Comparison of ENCODE assay signal across 14 cellular contexts in genomic region chr15:94205366-94205765, GRCh38. TPM values are rescaled to one million over a fixed set of nuclear protein-coding genes. Genes with fewer than 3 reads are reported as not detected.
DNase-seq lines count a peak whose midpoint lies in the region; ATAC-seq lines count a peak whose summit lies in the region.
"Had no signal": no experiment of that assay in that cellular context is flagged by ENCODE, and none has a peak within 500 bp of the region (broad histone marks: within the 10 kb centered on the region; RNA-seq: fewer than 3 reads in every experiment).

No MANE protein-coding gene starts in this region.

- H3K36me3 Mint-ChIP-seq in activated naive CD4-positive, alpha-beta T cell treated with anti-CD3 and anti-CD28 coated beads, Interleukin-2, amount 10 ng/mL, durations not matched to agents 7 days and 5 days: peaks cover 2% of the 10 kb centered on the region
- peaks cover 7% of the 10 kb centered on the region for H3K36me3 Mint-ChIP-seq in activated naive CD8-positive, alpha-beta T cell treated with anti-CD3 and anti-CD28 coated beads, Interleukin-2, amount 10 ng/mL, durations not matched to agents 7 days and 5 days
- H3K36me3 Mint-ChIP-seq: activated naive CD8-positive, alpha-beta T cell had no signal

- H3K27me3 Mint-ChIP-seq in activated naive CD4-positive, alpha-beta T cell treated with anti-CD3 and anti-CD28 coated beads, Interleukin-2, amount 10 ng/mL, durations not matched to agents 7 days and 5 days: no peaks in the 10 kb centered on the region
- H3K27me3 Mint-ChIP-seq in activated naive CD8-positive, alpha-beta T cell treated with anti-CD3 and anti-CD28 coated beads, Interleukin-2, amount 10 ng/mL, durations not matched to agents 7 days and 5 days: peaks cover 4% of the 10 kb centered on the region

- no peak overlapping the region for H3K4me3 Mint-ChIP-seq in activated naive CD4-positive, alpha-beta T cell treated with anti-CD3 and anti-CD28 coated beads, Interleukin-2, amount 10 ng/mL, durations not matched to agents 7 days and 5 days
- peak overlapping the region; percentile 65 for H3K4me3 Mint-ChIP-seq in activated naive CD8-positive, alpha-beta T cell treated with anti-CD3 and anti-CD28 coated beads, Interleukin-2, amount 10 ng/mL, durations not matched to agents 7 days and 5 days
- H3K4me3 Mint-ChIP-seq: activated naive CD8-positive, alpha-beta T cell had no signal

- CTCF ChIA-PET in activated naive CD4-positive, alpha-beta T cell treated with anti-CD3 and anti-CD28 coated beads, Interleukin-2, amount 10 ng/mL, durations not matched to agents 7 days and 5 days (lab: Charles Lee): no interaction called here

- no peak for ATAC-seq in activated naive CD8-positive, alpha-beta T cell treated with anti-CD3 and anti-CD28 coated beads, Interleukin-2, amount 10 ng/mL, durations not matched to agents 7 days and 5 days (ENCODE audit: low read depth)
- ATAC-seq in stimulated activated naive CD8-positive, alpha-beta T cell treated with anti-CD3 and anti-CD28 coated beads, Interleukin-15, Interleukin-2, amounts not matched to agents 100 U/mL and 50 U/mL, for 24 hours: peak; percentile 41
- ATAC-seq in HG02610 (IDR thresholded peaks at IDR 0.05; ENCODE audit: unreplicated experiment): no peak
- ATAC-seq: HepG2, PC-3 had no signal

- no peak overlapping the region for H3K27ac Mint-ChIP-seq in activated naive CD4-positive, alpha-beta T cell treated with anti-CD3 and anti-CD28 coated beads, Interleukin-2, amount 10 ng/mL, durations not matched to agents 7 days and 5 days
- peak overlapping the region; percentile 28 for H3K27ac Mint-ChIP-seq in activated naive CD8-positive, alpha-beta T cell treated with anti-CD3 and anti-CD28 coated beads, Interleukin-2, amount 10 ng/mL, durations not matched to agents 7 days and 5 days
- H3K27ac Mint-ChIP-seq: activated naive CD8-positive, alpha-beta T cell had no signal

- H3K4me1 Mint-ChIP-seq in activated naive CD4-positive, alpha-beta T cell treated with anti-CD3 and anti-CD28 coated beads, Interleukin-2, amount 10 ng/mL, durations not matched to agents 7 days and 5 days: peaks cover 26% of the 10 kb centered on the region
- H3K4me1 Mint-ChIP-seq in activated naive CD8-positive, alpha-beta T cell treated with anti-CD3 and anti-CD28 coated beads, Interleukin-2, amount 10 ng/mL, durations not matched to agents 7 days and 5 days: peaks cover 25% of the 10 kb centered on the region

- H3K9me3 Mint-ChIP-seq in activated naive CD4-positive, alpha-beta T cell treated with anti-CD3 and anti-CD28 coated beads, Interleukin-2, amount 10 ng/mL, durations not matched to agents 7 days and 5 days: no peaks in the 10 kb centered on the region
- peaks cover 3% of the 10 kb centered on the region for H3K9me3 Mint-ChIP-seq in activated naive CD8-positive, alpha-beta T cell treated with anti-CD3 and anti-CD28 coated beads, Interleukin-2, amount 10 ng/mL, durations not matched to agents 7 days and 5 days

- POLR2A ChIA-PET in activated naive CD8-positive, alpha-beta T cell treated with anti-CD3 and anti-CD28 coated beads, Interleukin-2, amount 10 ng/mL, durations not matched to agents 7 days and 5 days (lab: Charles Lee): no interaction called here

- DNase-seq in activated naive CD4-positive, alpha-beta T cell treated with Interleukin-2 at 50 U/mL for 16 hours: peak; percentile 4
- no peak for DNase-seq in activated naive CD4-positive, alpha-beta T cell treated with anti-CD3 and anti-CD28 coated beads, Interleukin-2, amount 10 ng/mL, durations not matched to agents 7 days and 5 days
- DNase-seq in MV-4-11 (lab: John Stamatoyannopoulos, UW): peak; percentile 86
- no peak for DNase-seq in activated naive CD8-positive, alpha-beta T cell treated with anti-CD3 and anti-CD28 coated beads, Interleukin-2, amount 10 ng/mL, durations not matched to agents 7 days and 5 days
- DNase-seq in stimulated activated naive CD8-positive, alpha-beta T cell treated with anti-CD3 and anti-CD28 coated beads, Interleukin-15, Interleukin-2, amounts not matched to agents 100 U/mL and 50 U/mL, for 24 hours: peak; percentile 42
- DNase-seq in COR-L47 (lab: John Stamatoyannopoulos, UW): no peak
- no peak for DNase-seq in NCI-H1694 treated with DMSO at 0.1 percent for 48 hours (lab: John Stamatoyannopoulos, UW)
- DNase-seq: C1 segment of cervical spinal cord, colonic mucosa, NCI-H2107, PC-3 had no signal

RNA-seq across cellular contexts. Expression of gene MCTP2, which starts 26.0 kb away (rescaled TPM):
- 10 to 100 TPM; 26.1 to 28.5 TPM for total RNA-seq in activated naive CD8-positive, alpha-beta T cell treated with anti-CD3 and anti-CD28 coated beads, Interleukin-2, amount 10 ng/mL, durations not matched to agents 7 days and 5 days

Comparison
In these comparisons a context has a peak if more than half of its experiments do, and no peak if none do; other contexts are left out.
1. DNase-seq: peak in activated naive CD4-positive, alpha-beta T cell treated with Interleukin-2 at 50 U/mL for 16 hours (single experiment), MV-4-11 (single experiment) and stimulated activated naive CD8-positive, alpha-beta T cell treated with anti-CD3 and anti-CD28 coated beads, Interleukin-15, Interleukin-2, amounts not matched to agents 100 U/mL and 50 U/mL, for 24 hours (single experiment); none in activated naive CD4-positive, alpha-beta T cell treated with anti-CD3 and anti-CD28 coated beads, Interleukin-2, amount 10 ng/mL, durations not matched to agents 7 days and 5 days (single experiment), activated naive CD8-positive, alpha-beta T cell treated with anti-CD3 and anti-CD28 coated beads, Interleukin-2, amount 10 ng/mL, durations not matched to agents 7 days and 5 days (single experiment), COR-L47 (single experiment) and NCI-H1694 treated with DMSO at 0.1 percent for 48 hours (single experiment).